8 cellular contexts compared by ENCODE assay signal in genomic region chr16:67480833-67481560, GRCh38.
DNase-seq lines count a peak whose midpoint lies in the region; ATAC-seq and TF ChIP-seq lines count a peak whose summit lies in the region.

Gene ATP6V0D1 (minus strand): TSS chr16:67481157. CDS start chr16:67481086, 71 bp downstream.

- ATAC-seq in GM19023 (IDR thresholded peaks at IDR 0.05; ENCODE audit: unreplicated experiment): peak; percentile 90
- peak; percentile 97 for ATAC-seq in HG03280 (IDR thresholded peaks at IDR 0.05; ENCODE audit: unreplicated experiment)

- peak; percentile 85 for TF ChIP-seq CTCF in AG09319 (IDR thresholded peaks at IDR 0.05; ENCODE audit: low read depth, low read length)

- peak; percentile 95 for DNase-seq in AG09319 (ENCODE audit: extremely low read depth, low read depth)
- DNase-seq in NCI-H345 (lab: John Stamatoyannopoulos, UW): peak; percentile 96
- DNase-seq in activated CD4-positive, CD25-positive, alpha-beta regulatory T cell (lab: John Stamatoyannopoulos, UW): peak; percentile 96 to 98 (median 98)
- DNase-seq in central memory CD4-positive, alpha-beta T cell: peak; percentile 99
- DNase-seq in inferior parietal cortex (ENCODE audit: extremely low spot score): peak; percentile 99
- DNase-seq in stimulated activated CD4-positive, alpha-beta T cell treated with anti-CD3 and anti-CD28 coated beads, Interleukin-12 subunit alpha, Interleukin-12 subunit beta, amount 100 ng/mL, for 24 hours (ENCODE audit: low read depth in 2 of 2): peak; percentile 97 to 99

Comparison
In these comparisons a context has a peak if more than half of its experiments do, and no peak if none do; other contexts are left out.
1. Peak in every context shown above with its lines: DNase-seq and ATAC-seq.